22 cellular contexts compared by ENCODE assay signal in the genomic region with DNA sequence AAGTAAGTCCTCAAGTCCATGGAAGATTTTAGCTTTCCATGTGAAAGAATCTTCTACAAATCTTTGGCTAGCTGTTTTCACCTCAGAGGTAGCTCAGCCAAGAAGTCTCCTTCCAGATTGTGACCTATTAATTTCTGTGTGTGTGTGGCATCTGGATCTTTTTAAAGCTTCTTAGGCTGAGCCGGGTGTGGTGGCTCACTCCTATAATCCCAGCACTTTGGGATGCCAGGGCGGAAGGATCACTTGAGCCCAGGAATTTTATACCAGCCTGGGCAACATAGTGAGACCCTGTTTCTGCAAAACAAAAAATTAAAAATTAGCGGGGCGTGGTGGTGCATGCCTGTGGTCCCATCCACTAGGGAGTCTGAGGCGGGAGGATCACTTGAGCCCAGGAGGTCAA. TPM values are rescaled to one million over a fixed set of nuclear protein-coding genes. Genes with fewer than 3 reads are reported as not detected.
DNase-seq lines count a peak whose midpoint lies in the region; ATAC-seq and TF ChIP-seq lines count a peak whose summit lies in the region.
"Had no signal": no experiment of that assay in that cellular context is flagged by ENCODE, and none has a peak within 500 bp of the region (broad histone marks: within the 10 kb centered on the region; RNA-seq: fewer than 3 reads in every experiment).

No MANE protein-coding gene starts in this region.

- H3K4me3 Mint-ChIP-seq in osteocyte (ENCODE audit: unreplicated experiment): no peak overlapping the region
- H3K4me3 Mint-ChIP-seq: activated CD8-positive, alpha-beta T cell treated with anti-CD3 and anti-CD28 coated beads, Interleukin-2, amount 10 ng/mL, durations not matched to agents 7 days and 5 days; activated naive CD8-positive, alpha-beta T cell treated with anti-CD3 and anti-CD28 coated beads, Interleukin-2, amount 10 ng/mL, durations not matched to agents 7 days and 5 days; H9; neural crest cell had no signal

- DNase-seq in heart right ventricle (no peak), Right ventricle myocardium inferior (ENCODE audit: missing footprints) (no peak), ascending aorta (ENCODE audit: low spot score in 2 of 2) (no peak), osteocyte (ENCODE audit: extremely low spot score, unreplicated experiment) (no peak), transverse colon (no peak)
- DNase-seq: activated CD8-positive, alpha-beta T cell treated with anti-CD3 and anti-CD28 coated beads, Interleukin-2, amount 10 ng/mL, durations not matched to agents 7 days and 5 days; activated naive CD8-positive, alpha-beta T cell treated with anti-CD3 and anti-CD28 coated beads, Interleukin-2, amount 10 ng/mL, durations not matched to agents 7 days and 5 days; DMS79 treated with DMSO at 0.1 percent for 48 hours; effector CD4-positive, alpha-beta T cell; esophagus squamous epithelium; H9; NCI-H1436 treated with DMSO at 0.1 percent for 48 hours; NCI-H2227 treated with DMSO at 0.1 percent for 48 hours; retina; RPMI8226 had no signal

- H3K4me1 Mint-ChIP-seq in osteocyte (ENCODE audit: unreplicated experiment): peaks cover 27% of the 10 kb centered on the region
- H3K4me1 Mint-ChIP-seq: H9, neural crest cell had no signal

- H3K36me3 Mint-ChIP-seq in osteocyte (ENCODE audit: unreplicated experiment): peaks cover 8% of the 10 kb centered on the region

- intact Hi-C loops in heart right ventricle (cut with DNase I) (no loop called here), Right ventricle myocardium inferior (cut with DNase I) (no loop called here), ascending aorta (cut with DNase I) (no loop called here), transverse colon (cut with DNase I; ENCODE audit: low total_unique reads) (no loop called here)

- H3K4me3 ChIP-seq in heart right ventricle (no peak overlapping the region), ascending aorta (no peak overlapping the region), transverse colon (no peak overlapping the region)
- H3K4me3 ChIP-seq: esophagus squamous epithelium, suprapubic skin had no signal

- H3K9me3 Mint-ChIP-seq in osteocyte (ENCODE audit: unreplicated experiment): no peaks in the 10 kb centered on the region
- H3K9me3 Mint-ChIP-seq: activated naive CD8-positive, alpha-beta T cell treated with anti-CD3 and anti-CD28 coated beads, Interleukin-2, amount 10 ng/mL, durations not matched to agents 7 days and 5 days; H9; neural crest cell had no signal

- no peaks in the 10 kb centered on the region for H3K27me3 Mint-ChIP-seq in osteocyte (ENCODE audit: unreplicated experiment)
- H3K27me3 Mint-ChIP-seq: activated naive CD8-positive, alpha-beta T cell treated with anti-CD3 and anti-CD28 coated beads, Interleukin-2, amount 10 ng/mL, durations not matched to agents 7 days and 5 days had no signal

- no peak for TF ChIP-seq POLR2A in transverse colon (IDR thresholded peaks at IDR 0.05)

- H3K27me3 ChIP-seq in heart right ventricle (no peaks in the 10 kb centered on the region), ascending aorta (no peaks in the 10 kb centered on the region), transverse colon (no peaks in the 10 kb centered on the region)
- H3K27me3 ChIP-seq: esophagus squamous epithelium, suprapubic skin had no signal

- ATAC-seq in heart right ventricle (peak in 1 of 8 donors; percentile 25), Right ventricle myocardium inferior (no peak), GM18858 (IDR thresholded peaks at IDR 0.05; ENCODE audit: unreplicated experiment) (no peak), HG02571 (IDR thresholded peaks at IDR 0.05; ENCODE audit: unreplicated experiment) (no peak), HG03097 (IDR thresholded peaks at IDR 0.05; ENCODE audit: low FRiP score, unreplicated experiment) (no peak)
- ATAC-seq: activated CD8-positive, alpha-beta T cell treated with anti-CD3 and anti-CD28 coated beads, Interleukin-2, amount 10 ng/mL, durations not matched to agents 7 days and 5 days had no signal

- H3K27ac ChIP-seq in heart right ventricle (peak overlapping the region; percentile 58 to 84 (median 74)), ascending aorta (peak overlapping the region; percentile 66 to 73), transverse colon (peak overlapping the region in 3 of 4 donors; percentile 18 to 66 (median 50))
- H3K27ac ChIP-seq: C4-2B had no signal

- peaks cover 0 to 5% (median 0%) of the 10 kb centered on the region in 9 donors for H3K36me3 ChIP-seq in heart right ventricle
- H3K36me3 ChIP-seq in ascending aorta: no peaks in the 10 kb centered on the region
- no peaks in the 10 kb centered on the region for H3K36me3 ChIP-seq in transverse colon
- H3K36me3 ChIP-seq: esophagus squamous epithelium, suprapubic skin had no signal

- no peak for TF ChIP-seq EP300 in transverse colon (IDR thresholded peaks at IDR 0.05; ENCODE audit: low read depth)

- peaks cover 15 to 59% (median 44%) of the 10 kb centered on the region in 9 donors for H3K4me1 ChIP-seq in heart right ventricle
- H3K4me1 ChIP-seq in ascending aorta: peaks cover 17 to 24% of the 10 kb centered on the region in 2 donors
- peaks cover 4 to 23% (median 11%) of the 10 kb centered on the region in 4 donors for H3K4me1 ChIP-seq in transverse colon

- TF ChIP-seq CTCF in heart right ventricle (IDR thresholded peaks at IDR 0.05) (no peak), ascending aorta (IDR thresholded peaks at IDR 0.05) (no peak), osteocyte (IDR thresholded peaks at IDR 0.05) (no peak), transverse colon (IDR thresholded peaks at IDR 0.05) (no peak)

- WGBS in heart right ventricle, 2 donors: 76 to 78% methylated on average over 5 of the region's 5 CpGs
- 85 to 86% methylated on average over 4 to 5 of the region's 5 CpGs for WGBS in transverse colon (ENCODE audit: low coverage in 1 of 2), 2 donors

- no peaks in the 10 kb centered on the region for H3K9me3 ChIP-seq in heart right ventricle
- H3K9me3 ChIP-seq in ascending aorta: no peaks in the 10 kb centered on the region
- H3K9me3 ChIP-seq in transverse colon: no peaks in the 10 kb centered on the region
- H3K9me3 ChIP-seq: esophagus squamous epithelium, suprapubic skin had no signal

- in situ Hi-C loops in transverse colon (cut with MboI; ENCODE audit: low pct_ligation_motif_present in 1 of 4, low pct_unique_long_range_greater_than_20kb in 1 of 4, low sequenced_read_pairs in 3 of 4): no loop called here

- H3K27ac Mint-ChIP-seq in osteocyte (ENCODE audit: unreplicated experiment): peak overlapping the region; percentile 41
- H3K27ac Mint-ChIP-seq: activated CD8-positive, alpha-beta T cell treated with anti-CD3 and anti-CD28 coated beads, Interleukin-2, amount 10 ng/mL, durations not matched to agents 7 days and 5 days; activated naive CD8-positive, alpha-beta T cell treated with anti-CD3 and anti-CD28 coated beads, Interleukin-2, amount 10 ng/mL, durations not matched to agents 7 days and 5 days; H9 had no signal

RNA-seq across cellular contexts. Expression of gene SLC44A2, which starts 13.4 kb away (rescaled TPM):
- total RNA-seq in heart right ventricle: 100 to 1,000 TPM in 4 of 10 donors, 10 to 100 TPM in 6; 82.5 to 114 (median 96.7) TPM
- 10 to 100 TPM; 56.2 to 65.8 TPM for polyA plus RNA-seq in heart right ventricle
- total RNA-seq in Right ventricle myocardium inferior: 71.4 TPM
- total RNA-seq in ascending aorta: 354 TPM
- 225 and 233 TPM in 2 replicates for total RNA-seq in osteocyte
- total RNA-seq in transverse colon: 100 to 1,000 TPM in 1 of 4 donors, 10 to 100 TPM in 3; 36.6 to 371 (median 81.4) TPM

RNA-seq across cellular contexts. Expression of gene AP1M2, which starts 24.8 kb away (rescaled TPM):
- total RNA-seq in heart right ventricle (not detected), Right ventricle myocardium inferior (not detected), ascending aorta (not detected), osteocyte (not detected in 2 replicates), transverse colon (100 to 1,000 TPM in 1 of 4 donors, 10 to 100 TPM in 3; 22.8 to 111 (median 63.1) TPM)
- not detected for polyA plus RNA-seq in heart right ventricle
- total RNA-seq: activated CD8-positive, alpha-beta T cell treated with anti-CD3 and anti-CD28 coated beads, Interleukin-2, amount 10 ng/mL, durations not matched to agents 7 days and 5 days; activated naive CD8-positive, alpha-beta T cell treated with anti-CD3 and anti-CD28 coated beads, Interleukin-2, amount 10 ng/mL, durations not matched to agents 7 days and 5 days; LHCN-M2; neural crest cell had no signal

RNA-seq across cellular contexts. Expression of gene ILF3, which starts 42.2 kb away (rescaled TPM):
- 100 to 1,000 TPM; 102 to 129 (median 112) TPM for total RNA-seq in heart right ventricle
- polyA plus RNA-seq in heart right ventricle: 10 to 100 TPM; 68.1 to 90.3 TPM
- 101 TPM for total RNA-seq in Right ventricle myocardium inferior
- total RNA-seq in ascending aorta: 168 TPM
- total RNA-seq in osteocyte: 223 and 231 TPM in 2 replicates
- total RNA-seq in transverse colon: 100 to 1,000 TPM in 3 of 4 donors, 10 to 100 TPM in 1; 73.6 to 242 (median 151) TPM

RNA-seq across cellular contexts. Expression of gene CDKN2D, which starts 43.1 kb away (rescaled TPM):
- total RNA-seq in heart right ventricle (10 to 100 TPM in 5 of 10 donors, 1 to 10 TPM in 5; 7.7 to 19.2 (median 10.3) TPM), Right ventricle myocardium inferior (9.9 TPM), ascending aorta (20.3 TPM), osteocyte (9.4 and 13.0 TPM in 2 replicates), transverse colon (10 to 100 TPM in 1 of 4 donors, 1 to 10 TPM in 3; 4.9 to 11.4 (median 7.1) TPM)
- polyA plus RNA-seq in heart right ventricle: 10 to 100 TPM in 1 of 2 donors, 1 to 10 TPM in 1; 5.7 to 25.6 TPM

RNA-seq across cellular contexts. Expression of gene KRI1, which starts 46.1 kb away (rescaled TPM):
- total RNA-seq in heart right ventricle (10 to 100 TPM in 6 of 10 donors, 1 to 10 TPM in 4; 8.4 to 14.2 (median 10.3) TPM), Right ventricle myocardium inferior (10.8 TPM), ascending aorta (21.9 TPM), osteocyte (29.0 and 29.3 TPM in 2 replicates), transverse colon (10 to 100 TPM; 12.7 to 53.1 (median 27.9) TPM)
- 10 to 100 TPM; 14.4 to 17.5 TPM for polyA plus RNA-seq in heart right ventricle

Comparison
In these comparisons a context has a peak if more than half of its experiments do, and no peak if none do; other contexts are left out.
1. RNA of gene AP1M2, which starts 24.8 kb away (total RNA-seq): 22.8 to 111 TPM in transverse colon; not detected in heart right ventricle, not detected in Right ventricle myocardium inferior (single experiment), not detected in ascending aorta (single experiment) and not detected in osteocyte; every median in the first group is over 10 times any median in the second.
2. Peak in every context shown above with its lines, with median percentiles within 50 percentile points of each other: H3K27ac ChIP-seq.